ENCODE assay signal across 18 cellular contexts in the genomic region with DNA sequence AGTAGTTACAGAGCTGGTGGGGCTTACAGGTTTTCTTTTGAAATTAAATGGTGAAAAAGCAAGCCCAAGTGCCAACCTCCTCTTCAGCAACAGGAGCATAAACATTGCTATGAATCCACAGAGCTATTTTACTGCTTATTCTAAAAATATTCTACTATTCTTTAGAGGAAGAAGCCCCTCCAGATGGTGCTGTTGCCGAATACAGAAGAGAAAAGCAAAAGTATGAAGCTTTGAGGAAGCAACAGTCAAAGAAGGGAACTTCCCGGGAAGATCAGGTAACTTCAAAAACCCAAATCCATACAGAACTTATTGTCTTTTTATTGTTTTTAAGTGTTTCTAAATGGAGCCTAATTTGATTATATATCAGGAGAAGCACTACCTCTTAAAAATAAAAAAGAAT.
DNase-seq lines count a peak whose midpoint lies in the region; ATAC-seq and TF ChIP-seq lines count a peak whose summit lies in the region.
"Had no signal": no experiment of that assay in that cellular context is flagged by ENCODE, and none has a peak within 500 bp of the region (broad histone marks: within the 10 kb centered on the region; RNA-seq: fewer than 3 reads in every experiment).

No MANE protein-coding gene starts in this region.

- H3K4me3 Mint-ChIP-seq in activated naive CD8-positive, alpha-beta T cell treated with anti-CD3 and anti-CD28 coated beads for 36 hours: no peak overlapping the region
- H3K4me3 Mint-ChIP-seq: activated T-helper 1 cell treated with anti-CD3 and anti-CD28 coated beads, Interleukin-12 subunit alpha, Interleukin-12 subunit beta, Interleukin-2, Interleukin-4 antibody, amounts not matched to agents 30 ng/mL and 10 ng/mL and 1 ng/mL, durations not matched to agents 14 hours and 24 hours and 36 hours had no signal

- no peak overlapping the region for H3K27ac Mint-ChIP-seq in activated naive CD8-positive, alpha-beta T cell treated with anti-CD3 and anti-CD28 coated beads for 36 hours
- H3K27ac Mint-ChIP-seq: activated T-helper 1 cell treated with anti-CD3 and anti-CD28 coated beads, Interleukin-12 subunit alpha, Interleukin-12 subunit beta, Interleukin-2, Interleukin-4 antibody, amounts not matched to agents 30 ng/mL and 10 ng/mL and 1 ng/mL, durations not matched to agents 14 hours and 24 hours and 36 hours had no signal

- no peak for ATAC-seq in Right ventricle myocardium superior (ENCODE audit: poor library complexity)
- no peak for ATAC-seq in RWPE2 (ENCODE audit: low read depth)
- no peak for ATAC-seq in HG02884 (IDR thresholded peaks at IDR 0.05; ENCODE audit: unreplicated experiment)
- ATAC-seq: K562, left lobe of liver had no signal

- no peaks in the 10 kb centered on the region for H3K4me1 Mint-ChIP-seq in activated naive CD8-positive, alpha-beta T cell treated with anti-CD3 and anti-CD28 coated beads for 36 hours

- no peak overlapping the region for H3K4me3 ChIP-seq in left ventricle myocardium inferior
- H3K4me3 ChIP-seq in RWPE2 (ENCODE audit: severe bottlenecking): no peak overlapping the region
- H3K4me3 ChIP-seq: K562, upper lobe of left lung had no signal

- H3K27me3 Mint-ChIP-seq in activated naive CD8-positive, alpha-beta T cell treated with anti-CD3 and anti-CD28 coated beads for 36 hours: no peaks in the 10 kb centered on the region

- no peaks in the 10 kb centered on the region for H3K9me3 Mint-ChIP-seq in activated naive CD8-positive, alpha-beta T cell treated with anti-CD3 and anti-CD28 coated beads for 36 hours

- H3K27me3 ChIP-seq in left ventricle myocardium inferior (ENCODE audit: low read depth) (no peaks in the 10 kb centered on the region), RWPE2 (ENCODE audit: insufficient read depth, poor library complexity, severe bottlenecking) (no peaks in the 10 kb centered on the region)
- H3K27me3 ChIP-seq: upper lobe of left lung had no signal

- intact Hi-C loops in left ventricle myocardium inferior (cut with micrococcal nuclease): no loop called here
- intact Hi-C loops in Right ventricle myocardium superior (cut with DNase I): loop anchor here (10.0 kb wide), 1 partner anchor 133 kb away; no protein-coding TSS in a partner anchor

- H3K4me1 ChIP-seq in left ventricle myocardium inferior (peaks cover 8% of the 10 kb centered on the region), RWPE2 (ENCODE audit: insufficient read depth, poor library complexity, severe bottlenecking) (no peaks in the 10 kb centered on the region)
- H3K4me1 ChIP-seq: upper lobe of left lung had no signal

- H3K36me3 ChIP-seq in left ventricle myocardium inferior (peaks cover 19% of the 10 kb centered on the region), RWPE2 (ENCODE audit: low read depth) (peaks cover 30% of the 10 kb centered on the region; the same call in 1 of the 2 replicates)
- H3K36me3 ChIP-seq: upper lobe of left lung had no signal

- TF ChIP-seq CTCF in left ventricle myocardium inferior (IDR thresholded peaks at IDR 0.05; ENCODE audit: borderline replicate concordance): peak; percentile 34
- TF ChIP-seq CTCF in RWPE2 (IDR thresholded peaks at IDR 0.05; ENCODE audit: poor library complexity, severe bottlenecking): peak; percentile 21

- H3K36me3 Mint-ChIP-seq in activated naive CD8-positive, alpha-beta T cell treated with anti-CD3 and anti-CD28 coated beads for 36 hours: peaks cover 13% of the 10 kb centered on the region

- H3K9me3 ChIP-seq in left ventricle myocardium inferior (replicated peaks) (no peaks in the 10 kb centered on the region), RWPE2 (ENCODE audit: severe bottlenecking) (no peaks in the 10 kb centered on the region)
- H3K9me3 ChIP-seq: upper lobe of left lung had no signal

- DNase-seq in left ventricle myocardium inferior (no peak), Right ventricle myocardium superior (no peak), RWPE2 (ENCODE audit: low spot score) (no peak), fibroblast of peridontal ligament (ENCODE audit: extremely low read depth) (peak; percentile 44), NCI-H187 treated with DMSO at 0.1 percent for 48 hours (lab: John Stamatoyannopoulos, UW) (no peak), NCI-H1092 treated with DMSO at 0.1 percent for 48 hours (lab: John Stamatoyannopoulos, UW) (no peak)
- no peak for DNase-seq in activated naive CD8-positive, alpha-beta T cell treated with anti-CD3 and anti-CD28 coated beads for 36 hours
- DNase-seq: Calu3; NCI-H1436; NCI-H345; posterior cingulate gyrus; stimulated activated naive CD4-positive, alpha-beta T cell treated with Interleukin-2 at 50 U/mL for 16 hours; upper lobe of left lung had no signal

- H3K27ac ChIP-seq in left ventricle myocardium inferior (replicated peaks) (no peak overlapping the region), RWPE2 (ENCODE audit: poor library complexity, severe bottlenecking) (no peak overlapping the region)
- H3K27ac ChIP-seq: upper lobe of left lung, VCaP had no signal
